In the genomic region with DNA sequence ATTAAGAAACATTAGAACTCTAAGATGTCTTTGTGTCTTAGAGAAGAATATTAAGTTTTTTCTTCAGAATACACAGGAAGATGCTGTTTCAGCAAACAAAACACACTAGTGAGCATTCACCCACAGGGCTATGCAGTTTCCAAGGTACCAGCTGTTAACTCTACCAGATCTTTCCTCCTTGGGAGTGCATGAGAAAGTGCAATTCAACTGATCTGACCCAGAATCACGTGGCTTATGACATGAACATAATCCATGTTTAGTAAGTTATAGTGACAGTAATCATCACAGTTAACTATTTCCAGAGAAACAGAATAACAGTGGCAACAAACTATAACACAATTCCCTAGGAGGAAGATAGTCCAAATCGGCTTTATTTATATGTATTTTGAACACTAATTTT, we compare ENCODE assay signal across 27 cellular contexts.
DNase-seq lines count a peak whose midpoint lies in the region; ATAC-seq, FAIRE-seq and TF ChIP-seq lines count a peak whose summit lies in the region.
"Had no signal": no experiment of that assay in that cellular context is flagged by ENCODE, and none has a peak within 500 bp of the region (broad histone marks: within the 10 kb centered on the region; RNA-seq: fewer than 3 reads in every experiment).

No MANE protein-coding gene starts in this region.

- no peaks in the 10 kb centered on the region for H3K9me3 ChIP-seq in GM12878 (replicated peaks; ENCODE audit: control insufficient read depth, insufficient read depth, low read length)
- no peaks in the 10 kb centered on the region for H3K9me3 ChIP-seq in mesenchymal stem cell (ENCODE audit: control insufficient read depth, low read length)
- H3K9me3 ChIP-seq: right lobe of liver, suprapubic skin had no signal

- H3K79me1 ChIP-seq in mesenchymal stem cell (replicated peaks; ENCODE audit: low read length, poor library complexity, severe bottlenecking) = no peaks in the 10 kb centered on the region

- H3K79me2 ChIP-seq in GM12878 (ENCODE audit: control insufficient read depth, insufficient read depth, low read length) = no peaks in the 10 kb centered on the region

- H2AFZ ChIP-seq in GM12878 (ENCODE audit: control insufficient read depth, low read depth, low read length) (no peak overlapping the region), mesenchymal stem cell (ENCODE audit: low read depth, low read length) (no peak overlapping the region)

- CTCF ChIA-PET in GM12878 (lab: Yijun Ruan, JAX) = interaction anchor here (0.9 to 4.4 kb wide), 10 partner anchors 12 to 400 kb away, joined by 3 to 23 read pairs (median 8); no protein-coding TSS in a partner anchor

- FAIRE-seq in D721Med (lab: Jason Lieb, UNC) = peak; percentile 21
- no peak for FAIRE-seq in GM12878 (lab: Jason Lieb, UNC)
- FAIRE-seq: bronchial epithelial cell, frontal cortex, GM12892 had no signal

- H3K9ac ChIP-seq in GM12878 (ENCODE audit: control insufficient read depth, insufficient read depth, low read length) (no peak overlapping the region), mesenchymal stem cell (ENCODE audit: low read length) (peak overlapping the region; percentile 13)

- in situ Hi-C loops in GM12878 (cut with MboI) = no loop called here

- H3K36me3 ChIP-seq in GM12878 (ENCODE audit: control insufficient read depth in 2 of 2, insufficient read depth in 2 of 2, low read length in 1 of 2) (no peaks in the 10 kb centered on the region), mesenchymal stem cell (ENCODE audit: control insufficient read depth in 1 of 2, insufficient read depth in 2 of 2, low read depth in 1 of 2, low read length in 2 of 2) (no peaks in the 10 kb centered on the region)
- H3K36me3 ChIP-seq: right lobe of liver, suprapubic skin had no signal

- no peak overlapping the region for H3K4ac ChIP-seq in mesenchymal stem cell (ENCODE audit: low read depth in 1 of 2, low read length in 2 of 2)

- intact Hi-C loops in GM12878 (cut with micrococcal nuclease; ENCODE audit: unreplicated experiment) = loop anchor here (5.0 kb wide), 1 partner anchor 399 kb away; no protein-coding TSS in a partner anchor

- no peak for DNase-seq in D721Med (ENCODE audit: insufficient read length, low spot score)
- DNase-seq in NCI-H2171 treated with DMSO at 0.1 percent for 48 hours (lab: John Stamatoyannopoulos, UW) = peak; percentile 71
- DNase-seq in GM12878 (ENCODE audit: low read depth, low spot score) = no peak
- DNase-seq in mesenchymal stem cell = peak; percentile 35
- DNase-seq in 8988T = no peak
- no peak for DNase-seq in HT-29 (ENCODE audit: low spot score)
- DNase-seq in stimulated activated CD4-positive, alpha-beta T cell treated with anti-CD3 and anti-CD28 coated beads, Interleukin-2, amount 100 ng/mL, for 48 hours = no peak
- DNase-seq: activated CD4-positive, alpha-beta memory T cell treated with anti-CD3 and anti-CD28 coated beads for 36 hours; activated CD8-positive, alpha-beta memory T cell treated with anti-CD3 and anti-CD28 coated beads, Interleukin-2, amount 50 U/mL, for 4 hours; activated naive CD4-positive, alpha-beta T cell treated with anti-CD3 and anti-CD28 coated beads, Interleukin-2, amount 50 U/mL, for 16 hours; Calu3; cortex of kidney; effector memory CD8-positive, alpha-beta T cell; left colon; mammary epithelial cell; NCI-H1694 treated with DMSO at 0.1 percent for 48 hours; right lobe of liver; stimulated activated CD4-positive, alpha-beta T cell treated with anti-CD3 and anti-CD28 coated beads, Interleukin-12 subunit alpha, Interleukin-12 subunit beta, amount 100 ng/mL, for 4 hours; stimulated activated CD4-positive, alpha-beta T cell treated with anti-CD3 and anti-CD28 coated beads, Interleukin-4, amount 100 ng/mL, for 24 hours had no signal

- peak; percentile 44 for ATAC-seq in GM12878
- ATAC-seq in HG03442 (IDR thresholded peaks at IDR 0.05; ENCODE audit: unreplicated experiment) = no peak
- ATAC-seq: effector memory CD8-positive, alpha-beta T cell; HCT116; left colon; right lobe of liver; stimulated activated effector memory CD8-positive, alpha-beta T cell treated with anti-CD3 and anti-CD28 coated beads, Interleukin-12 subunit alpha, Interleukin-12 subunit beta, amount 100 ng/mL, for 72 hours had no signal

- SMC1A ChIA-PET in GM12878 (lab: Charles Lee; ENCODE audit: uncharacterized antibody, unreplicated experiment) = interaction anchor here (0.7 to 8.5 kb wide), 17 partner anchors 9 to 436 kb away, joined by 3 to 57 read pairs (median 5); no protein-coding TSS in a partner anchor

- H3K18ac ChIP-seq in mesenchymal stem cell (ENCODE audit: low read depth in 1 of 2, low read length in 2 of 2) = no peak overlapping the region

- POLR2A ChIA-PET in GM12878 (lab: Charles Lee) = no interaction called here

- TF ChIP-seq EP300 in GM12878 (IDR thresholded peaks at IDR 0.05; ENCODE audit: borderline replicate concordance in 1 of 2, control insufficient read depth in 1 of 2, low read depth in 2 of 2, low read length in 2 of 2) = no peak

- H2BK120ac ChIP-seq in mesenchymal stem cell (ENCODE audit: low read depth, low read length) = no peak overlapping the region

- RAD21 ChIA-PET in GM12878 (lab: Charles Lee; ENCODE audit: unreplicated experiment) = interaction anchor here (0.8 to 3.2 kb wide), 8 partner anchors 50 to 433 kb away, joined by 3 to 14 read pairs (median 4); no protein-coding TSS in a partner anchor

- 10% methylated on average over 2 of the region's 2 CpGs for WGBS in GM12878 (ENCODE audit: insufficient coverage, insufficient replicate concordance, low lambda C conversion rate, missing lambda C conversion rate)
- WGBS in mesenchymal stem cell = no CpG with 5 or more reads among the region's 2 CpGs

- no peaks in the 10 kb centered on the region for H4K20me1 ChIP-seq in GM12878 (ENCODE audit: control insufficient read depth, insufficient read depth)

- H4K91ac ChIP-seq in mesenchymal stem cell (ENCODE audit: low read length) = no peak overlapping the region

- H4K8ac ChIP-seq in mesenchymal stem cell (ENCODE audit: low read length) = no peak overlapping the region

- no peak for TF ChIP-seq POLR2A in GM12878 (IDR thresholded peaks at IDR 0.05; ENCODE audit: low read depth, low read length)

- H3K27me3 ChIP-seq in GM12878 (replicated peaks in 1 of 2; ENCODE audit: control insufficient read depth in 2 of 2, insufficient read depth in 2 of 2, low read length in 1 of 2) (no peaks in the 10 kb centered on the region), mesenchymal stem cell (ENCODE audit: control insufficient read depth in 1 of 2, insufficient read depth in 1 of 2, low read length in 2 of 2) (no peaks in the 10 kb centered on the region)
- H3K27me3 ChIP-seq: right lobe of liver, suprapubic skin had no signal

- no peak overlapping the region for H2AK5ac ChIP-seq in mesenchymal stem cell (ENCODE audit: low read length, severe bottlenecking)

- no peak overlapping the region for H3K14ac ChIP-seq in mesenchymal stem cell (ENCODE audit: low read length in 2 of 2)

- H3K27ac ChIP-seq in GM12878 (ENCODE audit: control insufficient read depth, insufficient read depth) = no peak overlapping the region
- no peak overlapping the region for H3K27ac ChIP-seq in mesenchymal stem cell (ENCODE audit: low read length, poor library complexity, severe bottlenecking)
- H3K27ac ChIP-seq: C4-2B, right lobe of liver, suprapubic skin had no signal

- no peak overlapping the region for H2BK5ac ChIP-seq in mesenchymal stem cell (ENCODE audit: low read depth, low read length, poor library complexity, severe bottlenecking)

- no peak overlapping the region for H2BK15ac ChIP-seq in mesenchymal stem cell (ENCODE audit: low read depth, poor library complexity, severe bottlenecking)

- no peak overlapping the region for H3K23ac ChIP-seq in mesenchymal stem cell (ENCODE audit: low read length in 2 of 2)

- no peak overlapping the region for H2BK12ac ChIP-seq in mesenchymal stem cell (ENCODE audit: low read length in 2 of 2)

- H3K4me2 ChIP-seq in GM12878 (ENCODE audit: control insufficient read depth, insufficient read depth) (no peak overlapping the region), mesenchymal stem cell (ENCODE audit: low read length, poor library complexity, severe bottlenecking) (no peak overlapping the region)

- TF ChIP-seq CTCF in D721Med (IDR thresholded peaks at IDR 0.05; ENCODE audit: insufficient read depth, missing control alignments) (no peak), GM12878 (IDR thresholded peaks at IDR 0.05 in 2 of 3, conservative IDR thresholded peaks at IDR 0.05 in 1 of 3; ENCODE audit: control insufficient read depth in 2 of 3, extremely low read depth in 1 of 3, insufficient read depth in 1 of 3, low read depth in 3 of 3, low read length in 3 of 3) (no peak)

- no TSS peak for BruUV-seq in GM12878 (replicated peaks; lab: Mats Ljungman, UMichigan)

- no peak overlapping the region for H3K4me3 ChIP-seq in GM12878
- no peak overlapping the region for H3K4me3 ChIP-seq in mesenchymal stem cell (ENCODE audit: insufficient read depth in 1 of 2, low read depth in 1 of 2, low read length in 2 of 2)
- H3K4me3 ChIP-seq: right lobe of liver, suprapubic skin had no signal

- TF ChIP-seq RAD21 in GM12878 (IDR thresholded peaks at IDR 0.05; ENCODE audit: insufficient read depth, low read depth, low read length) = no peak

- no peaks in the 10 kb centered on the region for H3K4me1 ChIP-seq in GM12878 (ENCODE audit: control insufficient read depth, insufficient read depth, low read length)
- H3K4me1 ChIP-seq in mesenchymal stem cell (ENCODE audit: control insufficient read depth, insufficient read depth, low read depth, low read length) = no peaks in the 10 kb centered on the region
- H3K4me1 ChIP-seq: right lobe of liver, suprapubic skin had no signal

TF ChIP-seq in GM12878, 131 proteins besides CTCF, POLR2A, EP300 and RAD21:
- TF ChIP-seq HDAC2 (IDR thresholded peaks at IDR 0.05) (no peak), ATF7 (IDR thresholded peaks at IDR 0.05; ENCODE audit: low read depth) (no peak), SKIL (IDR thresholded peaks at IDR 0.05; ENCODE audit: low read depth, poor library complexity, severe bottlenecking) (no peak)

Comparison
In these comparisons a context has a peak if more than half of its experiments do, and no peak if none do; other contexts are left out.
1. DNase-seq: peak in NCI-H2171 treated with DMSO at 0.1 percent for 48 hours (single experiment) and mesenchymal stem cell (single experiment); none in D721Med (single experiment), GM12878 (single experiment), 8988T (single experiment), HT-29 (single experiment) and stimulated activated CD4-positive, alpha-beta T cell treated with anti-CD3 and anti-CD28 coated beads, Interleukin-2, amount 100 ng/mL, for 48 hours (0 of 2).